ENCODE assay signal across 9 cellular contexts in the genomic region with DNA sequence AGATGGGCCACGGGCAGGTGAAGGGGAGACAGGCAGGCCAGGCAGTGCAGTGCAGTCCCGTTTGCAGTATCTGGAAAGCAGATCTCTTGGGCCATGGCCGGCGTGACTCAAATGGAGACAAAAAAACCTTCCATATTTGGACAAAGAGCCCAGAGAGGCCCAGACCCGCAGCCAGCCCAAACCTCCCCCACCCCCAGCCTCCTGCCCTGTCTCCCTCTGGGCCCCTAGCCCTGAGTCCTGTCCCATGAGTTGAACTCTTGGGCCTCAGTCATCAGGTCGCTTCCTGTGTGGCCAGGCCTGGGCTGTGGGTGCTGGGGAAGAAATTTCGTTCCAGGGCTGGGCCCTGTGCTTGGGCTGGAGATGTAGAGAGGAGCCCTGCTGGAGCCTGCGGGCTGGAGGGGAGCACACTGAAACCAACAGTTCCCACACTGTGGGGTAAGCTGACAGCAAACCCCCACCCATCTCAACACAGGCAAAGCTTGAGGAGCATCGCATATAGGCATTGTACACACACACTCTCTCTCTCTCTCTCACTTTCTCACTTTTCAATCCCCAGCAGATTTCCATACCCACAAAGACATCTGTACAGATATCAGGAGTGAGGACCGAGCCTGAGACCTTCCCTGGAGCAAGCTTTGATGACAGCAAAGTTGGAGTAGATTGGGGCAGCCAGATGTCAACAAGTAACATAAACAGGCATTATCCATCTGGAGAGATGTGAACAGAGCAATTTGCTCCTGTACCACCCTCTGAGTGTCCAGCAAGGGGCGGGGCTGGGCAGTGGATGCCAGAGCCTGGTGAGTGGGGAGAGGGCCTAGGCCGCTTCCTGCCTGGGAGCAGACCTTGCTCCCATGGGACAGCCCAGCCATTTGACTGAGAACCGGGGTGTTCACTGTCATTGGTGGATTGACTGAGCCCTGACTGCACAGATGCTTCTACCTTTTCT. TPM values are rescaled to one million over a fixed set of nuclear protein-coding genes. Genes with fewer than 3 reads are reported as not detected.
A peak's percentile ranks its signal among the peaks of the same experiment; 100 is the strongest.
DNase-seq lines count a peak whose midpoint lies in the region; ATAC-seq, FAIRE-seq and TF ChIP-seq lines count a peak whose summit lies in the region.
"Had no signal": no experiment of that assay in that cellular context is flagged by ENCODE, and none has a peak within 500 bp of the region (broad histone marks: within the 10 kb centered on the region; RNA-seq: fewer than 3 reads in every experiment).

No MANE protein-coding gene starts in this region.

- BruUV-seq in K562 (replicated peaks; lab: Mats Ljungman, UMichigan): no TSS peak

- DNase-seq in K562 (ENCODE audit: extremely low read depth in 1 of 4, low spot score in 3 of 4) (no peak), osteocyte (ENCODE audit: extremely low spot score, unreplicated experiment) (no peak), SK-N-DZ (ENCODE audit: low spot score) (no peak), DMS79 treated with DMSO at 0.1 percent for 48 hours (lab: John Stamatoyannopoulos, UW) (no peak), NCI-H774 (lab: John Stamatoyannopoulos, UW) (no peak)
- DNase-seq in activated effector memory CD4-positive, alpha-beta T cell treated with Interleukin-2 at 50 U/mL for 16 hours: no peak

- TF ChIP-seq EP300 in K562 (IDR thresholded peaks at IDR 0.05; ENCODE audit: low read length): no peak

- H3K36me3 Mint-ChIP-seq in osteocyte (ENCODE audit: unreplicated experiment): peaks cover 5% of the 10 kb centered on the region
- H3K36me3 Mint-ChIP-seq: IgD-negative memory B cell had no signal

- H3K27me3 ChIP-seq in K562 (ENCODE audit: control insufficient read depth in 2 of 2, insufficient read depth in 2 of 2, low read length in 2 of 2): peaks cover 0 to 22% of the 10 kb centered on the region in 2 experiments; a peak in 2 of 5 replicates

- H3K4me3 ChIP-seq in K562: no peak overlapping the region

- peaks cover 9 to 13% of the 10 kb centered on the region in 2 experiments; a peak in 4 of 5 replicates for H3K4me1 ChIP-seq in K562 (replicated peaks in 1 of 2; ENCODE audit: control insufficient read depth in 2 of 2, insufficient read depth in 2 of 2, low read length in 2 of 2)

- WGBS in K562 (ENCODE audit: insufficient coverage, low coverage, missing lambda C conversion rate): 21% methylated on average over 11 of the region's 13 CpGs

- no peak overlapping the region for H3K4me3 Mint-ChIP-seq in osteocyte (ENCODE audit: unreplicated experiment)

- H3K36me3 ChIP-seq in K562 (ENCODE audit: control insufficient read depth, insufficient read depth, low read length): no peaks in the 10 kb centered on the region

- H3K4me1 Mint-ChIP-seq in osteocyte (ENCODE audit: unreplicated experiment): peaks cover 88% of the 10 kb centered on the region

- no peaks in the 10 kb centered on the region for H3K27me3 Mint-ChIP-seq in osteocyte (ENCODE audit: unreplicated experiment)

- CTCF ChIA-PET in K562 (lab: Yijun Ruan, JAX; ENCODE audit: low intra/inter-chr PET ratio): no interaction called here

- no peak for TF ChIP-seq RAD21 in K562 (CRISPR knock-in tag; conservative IDR thresholded peaks at IDR 0.05 in 1 of 2, IDR thresholded peaks at IDR 0.05 in 1 of 2)

- no peak overlapping the region for H3K27ac ChIP-seq in K562 (ENCODE audit: extremely low read depth, low read depth, low read length)

- H3K9me3 Mint-ChIP-seq in osteocyte (ENCODE audit: unreplicated experiment): no peaks in the 10 kb centered on the region

- ATAC-seq in GM18868 (IDR thresholded peaks at IDR 0.05; ENCODE audit: unreplicated experiment) (peak; percentile 63), HG02884 (IDR thresholded peaks at IDR 0.05; ENCODE audit: unreplicated experiment) (peak; percentile 70), K562 (peak; percentile 37)

- H2AFZ ChIP-seq in K562 (ENCODE audit: low read depth, low read length): peak overlapping the region; percentile 54; the same call in 1 of the 2 replicates

- peak overlapping the region; percentile 91 for H3K27ac Mint-ChIP-seq in osteocyte (ENCODE audit: unreplicated experiment)
- H3K27ac Mint-ChIP-seq: IgD-negative memory B cell had no signal

- TF ChIP-seq CTCF in K562 (IDR thresholded peaks at IDR 0.05 in 2 of 3, conservative IDR thresholded peaks at IDR 0.05 in 1 of 3; ENCODE audit: insufficient read depth in 2 of 3, low read depth in 1 of 3, low read length in 3 of 3) (no peak), osteocyte (IDR thresholded peaks at IDR 0.05) (no peak)

- H3K9me1 ChIP-seq in K562 (ENCODE audit: control insufficient read depth, insufficient read depth, low read length): no peaks in the 10 kb centered on the region

- 0 out of 4 replicates have a peak overlapping the region, but pooled peaks of 1 of the 2 experiments have one; percentile 24 for H3K9ac ChIP-seq in K562 (ENCODE audit: insufficient read depth in 1 of 2, low read depth in 2 of 2, low read length in 2 of 2)

- no peak for TF ChIP-seq POLR2A in K562 (conservative IDR thresholded peaks at IDR 0.05)

- no peaks in the 10 kb centered on the region; the same call in 1 of the 2 replicates for H4K20me1 ChIP-seq in K562 (replicated peaks; ENCODE audit: control insufficient read depth, insufficient read depth, low read length)

- FAIRE-seq in K562 (lab: Jason Lieb, UNC): no peak

- H3K4me2 ChIP-seq in K562 (ENCODE audit: insufficient read depth, low read length): no peak overlapping the region

- H3K79me2 ChIP-seq in K562 (ENCODE audit: control insufficient read depth, insufficient read depth, low read length): no peaks in the 10 kb centered on the region

- in situ Hi-C loops in K562 (cut with MboI): no loop called here

- no peaks in the 10 kb centered on the region for H3K9me3 ChIP-seq in K562 (replicated peaks; ENCODE audit: control insufficient read depth, insufficient read depth, low read depth, low read length)

- intact Hi-C loops in K562 (cut with micrococcal nuclease): no loop called here

- POLR2A ChIA-PET in K562 (lab: Yijun Ruan, JAX): interaction anchor here (0.6 kb wide), 1 partner anchor 493 kb away, joined by 3 read pairs; no protein-coding TSS in a partner anchor

RNA-seq across cellular contexts. Expression of gene ARHGEF17, which starts 17.2 kb away (rescaled TPM):
- total RNA-seq in K562 (2011; cell fraction: chromatin; rRNA removed; ENCODE audit: low replicate concordance): 0.55 and 6.0 TPM in 2 replicates
- 2.4 and 4.8 TPM in 2 replicates for total RNA-seq in K562 (2011; cell fraction: nucleolus; rRNA removed)
- total RNA-seq in K562 (2011; cell fraction: nucleoplasm; rRNA removed): 1.3 and 1.6 TPM in 2 replicates
- total RNA-seq in K562 (2014; rRNA removed): 0.09 and 0.20 TPM in 2 replicates
- total RNA-seq in K562 (2014; rRNA removed; fragmentation: Illumina TruSeq; extraction: Trizol): 0.03 and 0.07 TPM in 2 replicates
- total RNA-seq in K562 (2015; rRNA removed; fragmentation: Illumina TruSeq; extraction: Trizol): 0.04 and 0.23 TPM in 2 replicates
- total RNA-seq in K562 (2021): 0.29 and 0.53 TPM in 2 replicates
- polyA plus RNA-seq in K562 (2011; rRNA removed): 0.68 and 1.2 TPM in 2 replicates
- polyA plus RNA-seq in K562 (2011; cell fraction: cytosol; rRNA removed): 0.96 and 2.9 TPM in 2 replicates
- polyA plus RNA-seq in K562 (2011; cell fraction: nucleus; rRNA removed): 5.2 and 8.3 TPM in 2 replicates
- polyA plus RNA-seq in K562 (2012): 0.25 and 0.31 TPM in 2 replicates
- 0.10 and 0.17 TPM in 2 replicates for polyA plus RNA-seq in K562 (2014; fragmentation: Illumina TruSeq; extraction: Trizol)
- not detected for polyA plus RNA-seq in K562 (2014; fragmentation: Nextera tagmentation; extraction: Ambion mirVana)
- 0.09 and 0.17 TPM in 2 replicates for polyA plus RNA-seq in K562 (2014; rRNA removed)
- 1.3 and 1.4 TPM in 2 replicates for polyA minus RNA-seq in K562 (2011; rRNA and poly(A)+ RNA removed)
- polyA minus RNA-seq in K562 (2011; cell fraction: cytosol; rRNA and poly(A)+ RNA removed): 0.57 and 1.4 TPM in 2 replicates
- 3.7 and 4.0 TPM in 2 replicates for polyA minus RNA-seq in K562 (2011; cell fraction: nucleus; rRNA and poly(A)+ RNA removed)
- 104 and 105 TPM in 2 replicates for total RNA-seq in osteocyte
- polyA plus RNA-seq in SK-N-DZ (2014; cell fraction: cytosol; rRNA removed): 10.9 and 15.1 TPM in 2 replicates
- 97.3 and 116 TPM in 2 replicates for polyA plus RNA-seq in SK-N-DZ (2014; cell fraction: nucleus; rRNA removed)
- polyA plus RNA-seq: IgD-negative memory B cell had no signal

RNA-seq across cellular contexts. Expression of gene RELT, which starts 50.9 kb away (rescaled TPM):
- 24.0 and 79.7 TPM in 2 replicates for total RNA-seq in K562 (2011; cell fraction: chromatin; rRNA removed; ENCODE audit: low replicate concordance)
- 52.2 and 56.9 TPM in 2 replicates for total RNA-seq in K562 (2011; cell fraction: nucleolus; rRNA removed)
- total RNA-seq in K562 (2011; cell fraction: nucleoplasm; rRNA removed): 38.4 and 46.9 TPM in 2 replicates
- total RNA-seq in K562 (2014; rRNA removed) (11.2 and 13.3 TPM in 2 replicates), K562 (2014; rRNA removed; fragmentation: Illumina TruSeq; extraction: Trizol) (3.1 and 3.8 TPM in 2 replicates), K562 (2015; rRNA removed; fragmentation: Illumina TruSeq; extraction: Trizol) (9.6 and 9.8 TPM in 2 replicates), K562 (2021) (18.4 and 20.2 TPM in 2 replicates), osteocyte (3.3 and 4.1 TPM in 2 replicates)
- polyA plus RNA-seq in K562 (2011; rRNA removed) (7.4 and 11.8 TPM in 2 replicates), K562 (2014; fragmentation: Illumina TruSeq; extraction: Trizol) (6.0 and 8.6 TPM in 2 replicates), K562 (2014; fragmentation: Nextera tagmentation; extraction: Ambion mirVana) (1 to 10 TPM; 1.1 to 1.2 TPM), K562 (2014; rRNA removed) (14.4 and 14.9 TPM in 2 replicates)
- polyA plus RNA-seq in K562 (2011; cell fraction: cytosol; rRNA removed): 11.0 and 16.5 TPM in 2 replicates
- polyA plus RNA-seq in K562 (2011; cell fraction: nucleus; rRNA removed): 55.1 and 73.5 TPM in 2 replicates
- polyA plus RNA-seq in K562 (2012): 8.7 and 14.0 TPM in 2 replicates
- 4.7 and 6.0 TPM in 2 replicates for polyA minus RNA-seq in K562 (2011; rRNA and poly(A)+ RNA removed)
- polyA minus RNA-seq in K562 (2011; cell fraction: cytosol; rRNA and poly(A)+ RNA removed): 7.3 and 8.5 TPM in 2 replicates
- 18.2 and 20.5 TPM in 2 replicates for polyA minus RNA-seq in K562 (2011; cell fraction: nucleus; rRNA and poly(A)+ RNA removed)
- polyA plus RNA-seq in SK-N-DZ (2014; cell fraction: cytosol; rRNA removed): 14.9 and 15.9 TPM in 2 replicates
- polyA plus RNA-seq in SK-N-DZ (2014; cell fraction: nucleus; rRNA removed): 39.1 and 40.6 TPM in 2 replicates

RNA-seq across cellular contexts. Expression of gene P2RY6, which starts 53.2 kb away (rescaled TPM):
- not detected in 2 replicates for total RNA-seq in K562 (2011; cell fraction: chromatin; rRNA removed; ENCODE audit: low replicate concordance)
- total RNA-seq in K562 (2011; cell fraction: nucleolus; rRNA removed): not detected in 2 replicates
- total RNA-seq in K562 (2011; cell fraction: nucleoplasm; rRNA removed): not detected in 2 replicates
- not detected in 2 replicates for total RNA-seq in K562 (2014; rRNA removed)
- total RNA-seq in K562 (2014; rRNA removed; fragmentation: Illumina TruSeq; extraction: Trizol): not detected in 2 replicates
- not detected in 2 replicates for total RNA-seq in K562 (2015; rRNA removed; fragmentation: Illumina TruSeq; extraction: Trizol)
- total RNA-seq in K562 (2021): not detected in 2 replicates
- not detected in 2 replicates for polyA plus RNA-seq in K562 (2011; rRNA removed)
- not detected in 2 replicates for polyA plus RNA-seq in K562 (2011; cell fraction: cytosol; rRNA removed)
- not detected in 2 replicates for polyA plus RNA-seq in K562 (2011; cell fraction: nucleus; rRNA removed)
- polyA plus RNA-seq in K562 (2012): not detected in 2 replicates
- polyA plus RNA-seq in K562 (2014; fragmentation: Illumina TruSeq; extraction: Trizol): not detected in 2 replicates
- polyA plus RNA-seq in K562 (2014; fragmentation: Nextera tagmentation; extraction: Ambion mirVana): not detected
- not detected in 2 replicates for polyA plus RNA-seq in K562 (2014; rRNA removed)
- polyA minus RNA-seq in K562 (2011; rRNA and poly(A)+ RNA removed): not detected in 2 replicates
- not detected in 2 replicates for polyA minus RNA-seq in K562 (2011; cell fraction: cytosol; rRNA and poly(A)+ RNA removed)
- not detected in 2 replicates for polyA minus RNA-seq in K562 (2011; cell fraction: nucleus; rRNA and poly(A)+ RNA removed)
- total RNA-seq in osteocyte: not detected in 2 replicates
- polyA plus RNA-seq in SK-N-DZ (2014; cell fraction: cytosol; rRNA removed): 0.16 and 2.5 TPM in 2 replicates
- polyA plus RNA-seq in SK-N-DZ (2014; cell fraction: nucleus; rRNA removed): 0.25 TPM in 1 of 2 replicates, not detected in the other
- polyA plus RNA-seq: IgD-negative memory B cell had no signal

Comparison
In these comparisons a context has a peak if more than half of its experiments do, and no peak if none do; other contexts are left out.
1. RNA of gene ARHGEF17, which starts 17.2 kb away (total RNA-seq): 104 to 105 TPM in osteocyte; 0.03 to 6.0 TPM in K562; every median in the first group is over 10 times any median in the second.
2. Peak in every context shown above with its lines, with median percentiles within 50 percentile points of each other: ATAC-seq.